Comparison of ENCODE assay signal across 20 cellular contexts in the genomic region with DNA sequence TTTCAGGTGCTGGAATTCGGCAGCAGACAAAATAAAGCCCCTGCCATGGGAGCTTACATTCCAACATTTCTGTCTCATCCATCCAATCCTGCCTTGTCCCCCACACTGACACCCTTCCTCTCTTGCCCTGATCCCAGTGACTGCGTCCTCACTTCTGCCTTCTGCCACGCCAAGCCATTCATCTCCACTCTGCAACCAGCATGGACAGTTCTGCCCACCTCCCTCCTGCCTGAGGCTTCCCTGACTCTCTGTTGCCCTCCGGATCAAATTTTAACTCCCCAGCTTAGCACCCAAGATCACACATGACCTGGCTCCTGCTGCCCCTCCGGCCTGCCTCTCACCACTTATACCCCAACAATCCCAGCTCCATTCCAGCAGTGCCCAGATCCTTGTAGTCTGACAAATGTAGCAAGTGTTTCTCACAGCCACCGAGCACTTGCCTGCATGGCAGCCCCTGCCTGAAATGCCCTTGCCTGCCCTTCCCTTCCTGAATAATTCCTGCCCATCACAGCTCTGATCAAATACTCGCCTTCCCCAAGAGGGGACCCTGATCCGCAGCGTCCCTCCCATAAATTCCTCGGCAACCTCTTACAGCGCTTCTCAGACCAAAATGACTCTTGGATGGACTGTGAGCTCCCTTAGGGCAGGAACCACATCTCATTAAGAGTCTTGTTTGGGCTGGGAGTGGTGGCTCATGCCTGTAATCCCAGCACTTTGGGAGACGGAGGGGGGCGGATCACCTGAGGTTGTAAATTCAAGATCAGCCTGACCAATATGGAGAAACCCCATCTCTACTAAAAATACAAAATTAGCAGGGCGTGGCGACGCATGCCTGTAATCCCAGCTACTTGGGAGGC. TPM values are rescaled to one million over a fixed set of nuclear protein-coding genes. Genes with fewer than 3 reads are reported as not detected.
DNase-seq lines count a peak whose midpoint lies in the region; ATAC-seq and TF ChIP-seq lines count a peak whose summit lies in the region.
"Had no signal": no experiment of that assay in that cellular context is flagged by ENCODE, and none has a peak within 500 bp of the region (broad histone marks: within the 10 kb centered on the region; RNA-seq: fewer than 3 reads in every experiment).

No MANE protein-coding gene starts in this region.

- ATAC-seq in CD4-positive, CD25-positive, alpha-beta regulatory T cell (ENCODE audit: low read depth in 2 of 2): no peak
- ATAC-seq in natural killer cell treated with Interleukin-12 subunit alpha and Interleukin-12 subunit beta and Interleukin-15 and Interleukin-18, amount 100 ng/mL, for 72 hours: no peak
- ATAC-seq in HG03039 (IDR thresholded peaks at IDR 0.05; ENCODE audit: unreplicated experiment) (no peak), GM18498 (IDR thresholded peaks at IDR 0.05; ENCODE audit: unreplicated experiment) (no peak)
- ATAC-seq: CD8-positive, alpha-beta T cell; HCT116; sciatic nerve had no signal

- DNase-seq in CD4-positive, CD25-positive, alpha-beta regulatory T cell: no peak
- no peak for DNase-seq in RWPE1 (ENCODE audit: low spot score)
- DNase-seq in natural killer cell treated with Interleukin-12 subunit alpha and Interleukin-12 subunit beta and Interleukin-15 and Interleukin-18, amount 100 ng/mL, for 72 hours (ENCODE audit: low spot score): no peak
- no peak for DNase-seq in SHP77 (lab: John Stamatoyannopoulos, UW)
- DNase-seq: activated effector memory CD4-positive, alpha-beta T cell treated with anti-CD3 and anti-CD28 coated beads, Interleukin-2, amount 50 U/mL, for 16 hours; aorta; CD8-positive, alpha-beta T cell; DMS79 treated with DMSO at 0.1 percent for 48 hours; Karpas-422; NCI-H1105; T1000 had no signal

- H3K4me1 ChIP-seq in CD4-positive, CD25-positive, alpha-beta regulatory T cell (ENCODE audit: control insufficient read depth, insufficient read depth, low read length, poor library complexity, severe bottlenecking): peaks cover 33% of the 10 kb centered on the region

- H3K27ac ChIP-seq in CD4-positive, CD25-positive, alpha-beta regulatory T cell (ENCODE audit: insufficient read depth, low read length, poor library complexity, severe bottlenecking): no peak overlapping the region
- H3K27ac ChIP-seq in RWPE1: peak overlapping the region; percentile 4; the same call in 1 of the 2 replicates
- H3K27ac ChIP-seq: vagina had no signal

- POLR2A ChIA-PET in RWPE1 (lab: Yijun Ruan, JAX; ENCODE audit: low non-redundant PET): no interaction called here

- peak overlapping the region in 2 of 3 donors; percentile 55 to 56 for H3K27ac Mint-ChIP-seq in CD4-positive, CD25-positive, alpha-beta regulatory T cell
- H3K27ac Mint-ChIP-seq in natural killer cell treated with Interleukin-12 subunit alpha and Interleukin-12 subunit beta and Interleukin-15 and Interleukin-18, amount 100 ng/mL, for 72 hours: peak overlapping the region in 1 of 2 donors; percentile 9
- H3K27ac Mint-ChIP-seq: CD8-positive, alpha-beta T cell; mesothelial cell of epicardium had no signal

- CTCF ChIA-PET in RWPE1 (lab: Yijun Ruan, JAX): no interaction called here

- H3K27me3 ChIP-seq in CD4-positive, CD25-positive, alpha-beta regulatory T cell (ENCODE audit: control insufficient read depth, insufficient read depth, low read length): no peaks in the 10 kb centered on the region
- H3K27me3 ChIP-seq: vagina had no signal

- no peak overlapping the region for H3K4me3 ChIP-seq in CD4-positive, CD25-positive, alpha-beta regulatory T cell (ENCODE audit: low read depth, low read length)
- H3K4me3 ChIP-seq: vagina had no signal

- H3K9me3 Mint-ChIP-seq in CD4-positive, CD25-positive, alpha-beta regulatory T cell: no peaks in the 10 kb centered on the region
- no peaks in the 10 kb centered on the region for H3K9me3 Mint-ChIP-seq in natural killer cell treated with Interleukin-12 subunit alpha and Interleukin-12 subunit beta and Interleukin-15 and Interleukin-18, amount 100 ng/mL, for 72 hours
- H3K9me3 Mint-ChIP-seq: CD8-positive, alpha-beta T cell; mesothelial cell of epicardium had no signal

- H3K4me3 Mint-ChIP-seq in CD4-positive, CD25-positive, alpha-beta regulatory T cell: peak overlapping the region; percentile 10 to 79 (median 61)
- peak overlapping the region; percentile 4 for H3K4me3 Mint-ChIP-seq in natural killer cell treated with Interleukin-12 subunit alpha and Interleukin-12 subunit beta and Interleukin-15 and Interleukin-18, amount 100 ng/mL, for 72 hours
- H3K4me3 Mint-ChIP-seq: CD8-positive, alpha-beta T cell; mesothelial cell of epicardium had no signal

- no peak for TF ChIP-seq CTCF in RWPE1 (conservative IDR thresholded peaks at IDR 0.05; ENCODE audit: low read depth)

- H3K9me3 ChIP-seq in CD4-positive, CD25-positive, alpha-beta regulatory T cell (ENCODE audit: control insufficient read depth in 2 of 2, low read length in 2 of 2): no peaks in the 10 kb centered on the region
- H3K9me3 ChIP-seq: vagina had no signal

- no peaks in the 10 kb centered on the region for H3K36me3 Mint-ChIP-seq in CD4-positive, CD25-positive, alpha-beta regulatory T cell
- H3K36me3 Mint-ChIP-seq in natural killer cell treated with Interleukin-12 subunit alpha and Interleukin-12 subunit beta and Interleukin-15 and Interleukin-18, amount 100 ng/mL, for 72 hours: no peaks in the 10 kb centered on the region
- H3K36me3 Mint-ChIP-seq: CD8-positive, alpha-beta T cell; mesothelial cell of epicardium had no signal

- H3K4me1 Mint-ChIP-seq in CD4-positive, CD25-positive, alpha-beta regulatory T cell: peaks cover 9 to 18% (median 10%) of the 10 kb centered on the region in 4 donors
- peaks cover 9 to 12% of the 10 kb centered on the region in 2 donors for H3K4me1 Mint-ChIP-seq in natural killer cell treated with Interleukin-12 subunit alpha and Interleukin-12 subunit beta and Interleukin-15 and Interleukin-18, amount 100 ng/mL, for 72 hours (ENCODE audit: low read depth in 2 of 2)

- no peaks in the 10 kb centered on the region for H3K36me3 ChIP-seq in CD4-positive, CD25-positive, alpha-beta regulatory T cell (ENCODE audit: control insufficient read depth, insufficient read depth, low read length)
- H3K36me3 ChIP-seq: vagina had no signal

- peaks cover 5% of the 10 kb centered on the region for H3K27me3 Mint-ChIP-seq in CD4-positive, CD25-positive, alpha-beta regulatory T cell
- peaks cover 0 to 3% of the 10 kb centered on the region in 2 donors for H3K27me3 Mint-ChIP-seq in natural killer cell treated with Interleukin-12 subunit alpha and Interleukin-12 subunit beta and Interleukin-15 and Interleukin-18, amount 100 ng/mL, for 72 hours

RNA-seq across cellular contexts. Expression of gene ACTN3, which starts 2.3 kb away (rescaled TPM):
- not detected for total RNA-seq in CD4-positive, CD25-positive, alpha-beta regulatory T cell
- not detected for polyA plus RNA-seq in CD4-positive, CD25-positive, alpha-beta regulatory T cell
- total RNA-seq in natural killer cell treated with Interleukin-12 subunit alpha and Interleukin-12 subunit beta and Interleukin-15 and Interleukin-18, amount 100 ng/mL, for 72 hours: under 1 TPM; 0.12 to 0.73 TPM
- total RNA-seq: omental fat pad, SK-MEL-5, vagina had no signal
- polyA plus RNA-seq: aorta had no signal

RNA-seq across cellular contexts. Expression of gene ZDHHC24, which starts 3.2 kb away (rescaled TPM):
- total RNA-seq in CD4-positive, CD25-positive, alpha-beta regulatory T cell: 15.5 TPM
- 10 to 100 TPM; 14.1 to 20.6 (median 15.0) TPM for polyA plus RNA-seq in CD4-positive, CD25-positive, alpha-beta regulatory T cell
- 10 to 100 TPM; 15.9 to 19.5 TPM for total RNA-seq in natural killer cell treated with Interleukin-12 subunit alpha and Interleukin-12 subunit beta and Interleukin-15 and Interleukin-18, amount 100 ng/mL, for 72 hours

RNA-seq across cellular contexts. Expression of gene CTSF, which starts 19.4 kb away (rescaled TPM):
- total RNA-seq in CD4-positive, CD25-positive, alpha-beta regulatory T cell: 6.9 TPM
- polyA plus RNA-seq in CD4-positive, CD25-positive, alpha-beta regulatory T cell: 10 to 100 TPM; 17.3 to 28.6 (median 17.9) TPM
- total RNA-seq in natural killer cell treated with Interleukin-12 subunit alpha and Interleukin-12 subunit beta and Interleukin-15 and Interleukin-18, amount 100 ng/mL, for 72 hours: 1 to 10 TPM; 2.7 to 3.8 TPM
- total RNA-seq: mesothelial cell of epicardium, OCI-LY7 had no signal

RNA-seq across cellular contexts. Expression of gene BBS1, which starts 38.6 kb away (rescaled TPM):
- 16.4 TPM for total RNA-seq in CD4-positive, CD25-positive, alpha-beta regulatory T cell
- polyA plus RNA-seq in CD4-positive, CD25-positive, alpha-beta regulatory T cell: 1 to 10 TPM; 5.6 to 9.4 (median 7.0) TPM
- 10 to 100 TPM; 20.5 to 21.7 TPM for total RNA-seq in natural killer cell treated with Interleukin-12 subunit alpha and Interleukin-12 subunit beta and Interleukin-15 and Interleukin-18, amount 100 ng/mL, for 72 hours

RNA-seq across cellular contexts. Expression of gene CCDC87, which starts 43.9 kb away (rescaled TPM):
- 0.35 TPM for total RNA-seq in CD4-positive, CD25-positive, alpha-beta regulatory T cell
- not detected for polyA plus RNA-seq in CD4-positive, CD25-positive, alpha-beta regulatory T cell
- total RNA-seq in natural killer cell treated with Interleukin-12 subunit alpha and Interleukin-12 subunit beta and Interleukin-15 and Interleukin-18, amount 100 ng/mL, for 72 hours: not detected
